ENCODE assay signal across 8 cellular contexts in genomic region chr1:148345617-148346259, GRCh38.
A peak's percentile ranks its signal among the peaks of the same experiment; 100 is the strongest.
DNase-seq lines count a peak whose midpoint lies in the region; TF ChIP-seq lines count a peak whose summit lies in the region.
"Not testable (repeated sequence)": the region's sequence is repeated elsewhere in the genome, so short reads cannot be mapped to it uniquely, and the experiment has no call there.

No MANE protein-coding gene starts in this region.

- H3K36me3 ChIP-seq in kidney epithelial cell (ENCODE audit: control insufficient read depth, insufficient read depth, low read length): not testable (repeated sequence)

- not testable (repeated sequence) for H3K4me3 ChIP-seq in LNCaP clone FGC (ENCODE audit: low read depth, low read length); kidney epithelial cell (ENCODE audit: low read depth, low read length); retinal pigment epithelial cell (ENCODE audit: low read length)

- H3K27me3 ChIP-seq in kidney epithelial cell (ENCODE audit: control insufficient read depth, insufficient read depth, low read length): not testable (repeated sequence)

- DNase-seq in AG08396 (ENCODE audit: low spot score): peak; percentile 45
- not testable (repeated sequence) for DNase-seq in GM10266 (ENCODE audit: extremely low spot score); LNCaP clone FGC (ENCODE audit: low read depth); kidney epithelial cell (ENCODE audit: low read depth); retinal pigment epithelial cell (ENCODE audit: low read depth)
- DNase-seq in SHP77 (lab: John Stamatoyannopoulos, UW): peak; percentile 18 to 28
- DNase-seq in activated effector memory CD4-positive, alpha-beta T cell treated with anti-CD3 and anti-CD28 coated beads, Interleukin-2, amount 50 U/mL, for 16 hours: peak; percentile 77
- DNase-seq in effector CD8-positive, alpha-beta T cell (lab: John Stamatoyannopoulos, UW): peak; percentile 6

- TF ChIP-seq CTCF in GM10266 (IDR thresholded peaks at IDR 0.05; ENCODE audit: control insufficient read depth, insufficient read depth, low read depth, missing control alignments): peak; percentile 48
- peak; percentile 57 for TF ChIP-seq CTCF in LNCaP clone FGC (IDR thresholded peaks at IDR 0.05; ENCODE audit: control insufficient read depth, extremely low read depth, insufficient read depth)
- TF ChIP-seq CTCF in kidney epithelial cell (IDR thresholded peaks at IDR 0.05; ENCODE audit: insufficient read depth, low read length, poor library complexity, severe bottlenecking): peak; percentile 65
- peak; percentile 70 for TF ChIP-seq CTCF in retinal pigment epithelial cell (conservative IDR thresholded peaks at IDR 0.05; ENCODE audit: low read depth, low read length)
